ENCODE assay signal across 8 cellular contexts in genomic region chr1:17053685-17054410, GRCh38. TPM values are rescaled to one million over a fixed set of nuclear protein-coding genes. Genes with fewer than 3 reads are reported as not detected.
DNase-seq lines count a peak whose midpoint lies in the region; ATAC-seq, FAIRE-seq and TF ChIP-seq lines count a peak whose summit lies in the region.

Gene SDHB, minus strand, starts transcription at chr1:17054032. Its CDS starts 13 bp downstream, at chr1:17054019.

- H3K4me3 Mint-ChIP-seq in activated CD4-positive, alpha-beta T cell treated with anti-CD3 and anti-CD28 coated beads for 36 hours = peak within 1 kb of the TSS; percentile 94

- DNase-seq in Ammon's horn (ENCODE audit: low spot score) = peak; percentile 99
- DNase-seq in GM19238 (ENCODE audit: insufficient read length, low spot score) = peak; percentile 95
- peak; percentile 94 to 98 for DNase-seq in NCI-H524 (lab: John Stamatoyannopoulos, UW)
- DNase-seq in activated CD4-positive, alpha-beta T cell treated with anti-CD3 and anti-CD28 coated beads for 36 hours = peak; percentile 100
- DNase-seq in choroid plexus epithelial cell (ENCODE audit: low read depth) = peak; percentile 99
- DNase-seq in kidney = peak; percentile 100
- peak; percentile 98 for DNase-seq in stimulated activated CD4-positive, alpha-beta T cell treated with anti-CD3 and anti-CD28 coated beads, Interleukin-15, amount 100 ng/mL, for 24 hours

- H3K27me3 Mint-ChIP-seq in activated CD4-positive, alpha-beta T cell treated with anti-CD3 and anti-CD28 coated beads for 36 hours = peaks cover 3% of the 10 kb centered on the region

- CTCF ChIA-PET in activated CD4-positive, alpha-beta T cell treated with anti-CD3 and anti-CD28 coated beads for 36 hours (lab: Charles Lee) = interaction anchor here (0.6 to 0.8 kb wide), 2 partner anchors 31 to 169 kb away, joined by 4 read pairs; no protein-coding TSS in a partner anchor

- peaks cover 21% of the 10 kb centered on the region for H3K4me1 Mint-ChIP-seq in activated CD4-positive, alpha-beta T cell treated with anti-CD3 and anti-CD28 coated beads for 36 hours

- intact Hi-C loops in activated CD4-positive, alpha-beta T cell treated with anti-CD3 and anti-CD28 coated beads for 36 hours (cut with DNase I, micrococcal nuclease) = loop anchor here (1.0 to 10.0 kb wide), 7 partner anchors 43 to 689 kb away; partner anchors contain the start of genes ATP13A2 (in 2 of the 2), PADI2 (in 1 of the 2) and SZRD1 (in 1 of the 2)
- intact Hi-C loops in kidney (cut with DNase I) = no loop called here

- no peaks in the 10 kb centered on the region for H3K9me3 ChIP-seq in kidney (ENCODE audit: control insufficient read depth in 1 of 2, low read length in 2 of 2)

- peak within 1 kb of the TSS; percentile 97 for H3K27ac Mint-ChIP-seq in activated CD4-positive, alpha-beta T cell treated with anti-CD3 and anti-CD28 coated beads for 36 hours

- H3K9me3 Mint-ChIP-seq in activated CD4-positive, alpha-beta T cell treated with anti-CD3 and anti-CD28 coated beads for 36 hours (ENCODE audit: low read depth) = no peaks in the 10 kb centered on the region

- peaks cover 9 to 16% of the 10 kb centered on the region in 2 donors for H3K4me1 ChIP-seq in kidney (ENCODE audit: control insufficient read depth in 1 of 2, insufficient read depth in 1 of 2, low read depth in 1 of 2, low read length in 2 of 2)

- H3K4me3 ChIP-seq in choroid plexus epithelial cell (ENCODE audit: low read depth, low read length) = peak within 1 kb of the TSS; percentile 97
- peak within 1 kb of the TSS; percentile 95 to 99 for H3K4me3 ChIP-seq in kidney (ENCODE audit: low read length in 2 of 2)

- peak; percentile 95 for ATAC-seq in HG03442 (IDR thresholded peaks at IDR 0.05; ENCODE audit: unreplicated experiment)
- peak; percentile 99 for ATAC-seq in activated CD4-positive, alpha-beta T cell treated with anti-CD3 and anti-CD28 coated beads for 36 hours

- TF ChIP-seq CTCF in choroid plexus epithelial cell (conservative IDR thresholded peaks at IDR 0.05; ENCODE audit: low read depth, low read length) (no peak), kidney (IDR thresholded peaks at IDR 0.05; ENCODE audit: borderline replicate concordance, extremely low read depth, insufficient read depth) (peak; percentile 1)

- peaks cover 12% of the 10 kb centered on the region for H3K36me3 Mint-ChIP-seq in activated CD4-positive, alpha-beta T cell treated with anti-CD3 and anti-CD28 coated beads for 36 hours (ENCODE audit: low read depth)

- POLR2A ChIA-PET in activated CD4-positive, alpha-beta T cell treated with anti-CD3 and anti-CD28 coated beads for 36 hours (lab: Charles Lee) = no interaction called here

- H3K9ac ChIP-seq in kidney (ENCODE audit: low read length in 2 of 2) = peak within 1 kb of the TSS; percentile 88 to 98

- FAIRE-seq in kidney (lab: Jason Lieb, UNC) = peak; percentile 98

- H3K27ac ChIP-seq in kidney (ENCODE audit: low read depth in 2 of 2, low read length in 2 of 2) = peak within 1 kb of the TSS; percentile 94

- peaks cover 5% of the 10 kb centered on the region in 2 donors for H3K36me3 ChIP-seq in kidney (ENCODE audit: control insufficient read depth in 1 of 2, insufficient read depth in 2 of 2, low read length in 2 of 2)

RNA-seq across cellular contexts. Expression of gene SDHB, which starts in this region (rescaled TPM):
- 100 to 1,000 TPM; 132 to 149 TPM for total RNA-seq in activated CD4-positive, alpha-beta T cell treated with anti-CD3 and anti-CD28 coated beads for 36 hours
- total RNA-seq in kidney = 92.0 TPM
- polyA plus RNA-seq in kidney (ENCODE audit: insufficient read depth, low read depth, low replicate concordance) = 313 TPM

Comparison
In these comparisons a context has a peak if more than half of its experiments do, and no peak if none do; other contexts are left out.
1. Peak in every context shown above with its lines: DNase-seq, ATAC-seq, H3K4me3 ChIP-seq and H3K27ac ChIP-seq.